Comparison of ENCODE assay signal across 13 cellular contexts in the genomic region with DNA sequence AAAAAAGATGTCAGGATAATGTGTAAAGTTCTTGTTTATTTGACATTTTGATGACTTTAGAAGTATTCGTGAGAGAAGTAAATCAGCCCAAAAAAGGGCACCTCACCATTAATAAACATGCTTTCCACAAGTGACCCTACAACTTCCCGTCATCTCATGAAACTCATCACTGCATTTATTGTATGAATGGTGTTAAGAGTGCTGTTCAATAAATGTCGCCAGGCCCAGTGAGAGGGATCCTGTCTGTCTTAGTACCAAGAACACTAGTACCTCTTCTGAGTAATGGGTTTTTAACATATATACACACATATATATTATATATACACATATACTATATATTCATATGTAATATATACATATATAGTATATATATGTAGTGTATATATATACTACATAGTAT.
DNase-seq lines count a peak whose midpoint lies in the region; ATAC-seq lines count a peak whose summit lies in the region.
"Had no signal": no experiment of that assay in that cellular context is flagged by ENCODE, and none has a peak within 500 bp of the region (broad histone marks: within the 10 kb centered on the region; RNA-seq: fewer than 3 reads in every experiment).

No MANE protein-coding gene starts in this region.

- peak overlapping the region; percentile 2 for H3K4me3 Mint-ChIP-seq in dendritic cell treated with granulocyte-macrophage colony-stimulating factor and Interleukin-4, amounts not matched to agents 40 ng/mL and 50 ng/mL, for 4 days
- H3K4me3 Mint-ChIP-seq: activated CD4-positive, alpha-beta T cell treated with anti-CD3 and anti-CD28 coated beads, Interleukin-2, amount 10 ng/mL, durations not matched to agents 24 days and 14 days had no signal

- H3K9me3 Mint-ChIP-seq in dendritic cell treated with granulocyte-macrophage colony-stimulating factor and Interleukin-4, amounts not matched to agents 40 ng/mL and 50 ng/mL, for 4 days, result peaks cover 18% of the 10 kb centered on the region
- H3K9me3 Mint-ChIP-seq: activated CD4-positive, alpha-beta T cell treated with anti-CD3 and anti-CD28 coated beads, Interleukin-2, amount 10 ng/mL, durations not matched to agents 24 days and 14 days had no signal

- DNase-seq in COLO668 (lab: John Stamatoyannopoulos, UW; ENCODE audit: unreplicated experiment) (no peak), head of caudate nucleus (no peak), NCI-H1092 (lab: John Stamatoyannopoulos, UW) (no peak)
- no peak for DNase-seq in NK-92 treated with Interleukin-12 subunit alpha and Interleukin-12 subunit beta, amount 100 ng/mL, for 24 hours (lab: John Stamatoyannopoulos, UW)
- DNase-seq: activated CD4-positive, alpha-beta T cell treated with anti-CD3 and anti-CD28 coated beads, Interleukin-2, amount 10 ng/mL, durations not matched to agents 24 days and 14 days; activated effector memory CD4-positive, alpha-beta T cell treated with Interleukin-2 at 50 U/mL for 16 hours; CD8-positive, alpha-beta memory T cell; HCEC 1CT; nucleus accumbens had no signal

- peaks cover 50% of the 10 kb centered on the region for H3K4me1 Mint-ChIP-seq in dendritic cell treated with granulocyte-macrophage colony-stimulating factor and Interleukin-4, amounts not matched to agents 40 ng/mL and 50 ng/mL, for 4 days (ENCODE audit: low read depth)
- H3K4me1 Mint-ChIP-seq: activated CD4-positive, alpha-beta T cell treated with anti-CD3 and anti-CD28 coated beads, Interleukin-2, amount 10 ng/mL, durations not matched to agents 24 days and 14 days had no signal

- no peaks in the 10 kb centered on the region for H3K27me3 Mint-ChIP-seq in dendritic cell treated with granulocyte-macrophage colony-stimulating factor and Interleukin-4, amounts not matched to agents 40 ng/mL and 50 ng/mL, for 4 days

- intact Hi-C loops in dendritic cell treated with granulocyte-macrophage colony-stimulating factor and Interleukin-4, amounts not matched to agents 40 ng/mL and 50 ng/mL, for 4 days (cut with micrococcal nuclease), result loop anchor here (2.0 kb wide), 1 partner anchor 96 kb away; no protein-coding TSS in a partner anchor
- intact Hi-C loops in head of caudate nucleus (cut with DNase I), result no loop called here

- peaks cover 20% of the 10 kb centered on the region for H3K36me3 Mint-ChIP-seq in dendritic cell treated with granulocyte-macrophage colony-stimulating factor and Interleukin-4, amounts not matched to agents 40 ng/mL and 50 ng/mL, for 4 days (ENCODE audit: low read depth)
- H3K36me3 Mint-ChIP-seq: CD8-positive, alpha-beta memory T cell had no signal

- H3K27ac Mint-ChIP-seq in dendritic cell treated with granulocyte-macrophage colony-stimulating factor and Interleukin-4, amounts not matched to agents 40 ng/mL and 50 ng/mL, for 4 days, result peak overlapping the region; percentile 96
- H3K27ac Mint-ChIP-seq: activated CD4-positive, alpha-beta T cell treated with anti-CD3 and anti-CD28 coated beads, Interleukin-2, amount 10 ng/mL, durations not matched to agents 24 days and 14 days; CD8-positive, alpha-beta memory T cell had no signal

- peak; percentile 14 for ATAC-seq in GM19025 (IDR thresholded peaks at IDR 0.05; ENCODE audit: low read depth, unreplicated experiment)
- peak; percentile 35 for ATAC-seq in GM21737 (IDR thresholded peaks at IDR 0.05; ENCODE audit: unreplicated experiment)
- peak; percentile 15 for ATAC-seq in HG03108 (IDR thresholded peaks at IDR 0.05; ENCODE audit: unreplicated experiment)
